In genomic region chr6:12017876-12018401, GRCh38 we compare ENCODE assay signal across 20 cellular contexts.
"Had no signal": no experiment of that assay in that cellular context is flagged by ENCODE, and none has a peak within 500 bp of the region (broad histone marks: within the 10 kb centered on the region; RNA-seq: fewer than 3 reads in every experiment).

No MANE protein-coding gene starts in this region.

- H3K36me3 ChIP-seq: ovary, uterus had no signal

- H3K4me3 Mint-ChIP-seq: natural killer cell treated with Interleukin-12 subunit alpha and Interleukin-12 subunit beta and Interleukin-15 and Interleukin-18, amount 100 ng/mL, for 72 hours; neural progenitor cell had no signal

- H3K4me1 ChIP-seq: uterus had no signal

- H3K9ac ChIP-seq: neural progenitor cell had no signal

- H3K27me3 ChIP-seq: esophagus muscularis mucosa, gastrocnemius medialis, heart right ventricle, neural progenitor cell, ovary, right atrium auricular region, suprapubic skin, thyroid gland, upper lobe of left lung, uterus had no signal

- H3K4me3 ChIP-seq: esophagus muscularis mucosa, gastrocnemius medialis, heart right ventricle, neural progenitor cell, ovary, right atrium auricular region, suprapubic skin, thyroid gland, upper lobe of left lung, uterus had no signal

- DNase-seq: effector memory CD4-positive, alpha-beta T cell; gastrocnemius medialis; heart right ventricle; hypothalamus; mammary epithelial cell; nucleus accumbens; ovary; small intestine; stimulated activated CD4-positive, alpha-beta T cell treated with anti-CD3 and anti-CD28 coated beads, Interleukin-2, amount 100 ng/mL, for 48 hours; stimulated activated naive CD8-positive, alpha-beta T cell treated with anti-CD3 and anti-CD28 coated beads, Interleukin-15, Interleukin-2, amounts not matched to agents 100 U/mL and 50 U/mL, for 24 hours; thyroid gland; uterus had no signal

- H3K9me3 ChIP-seq: esophagus muscularis mucosa, gastrocnemius medialis, ovary, right atrium auricular region, suprapubic skin, thyroid gland, upper lobe of left lung, uterus had no signal

- H3K9me3 Mint-ChIP-seq: natural killer cell treated with Interleukin-12 subunit alpha and Interleukin-12 subunit beta and Interleukin-15 and Interleukin-18, amount 100 ng/mL, for 72 hours had no signal

- ATAC-seq: gastrocnemius medialis; heart right ventricle; left lobe of liver; natural killer cell treated with Interleukin-12 subunit alpha and Interleukin-12 subunit beta and Interleukin-15 and Interleukin-18, amount 100 ng/mL, for 72 hours; stimulated activated naive CD8-positive, alpha-beta T cell treated with anti-CD3 and anti-CD28 coated beads, Interleukin-15, Interleukin-2, amounts not matched to agents 100 U/mL and 50 U/mL, for 24 hours had no signal

- H3K27ac ChIP-seq: epithelial cell of prostate, esophagus muscularis mucosa, gastrocnemius medialis, heart right ventricle, ovary, right atrium auricular region, suprapubic skin, thyroid gland, upper lobe of left lung, uterus had no signal

- H3K27me3 Mint-ChIP-seq: natural killer cell treated with Interleukin-12 subunit alpha and Interleukin-12 subunit beta and Interleukin-15 and Interleukin-18, amount 100 ng/mL, for 72 hours had no signal
